ENCODE assay signal across 8 cellular contexts in the genomic region with DNA sequence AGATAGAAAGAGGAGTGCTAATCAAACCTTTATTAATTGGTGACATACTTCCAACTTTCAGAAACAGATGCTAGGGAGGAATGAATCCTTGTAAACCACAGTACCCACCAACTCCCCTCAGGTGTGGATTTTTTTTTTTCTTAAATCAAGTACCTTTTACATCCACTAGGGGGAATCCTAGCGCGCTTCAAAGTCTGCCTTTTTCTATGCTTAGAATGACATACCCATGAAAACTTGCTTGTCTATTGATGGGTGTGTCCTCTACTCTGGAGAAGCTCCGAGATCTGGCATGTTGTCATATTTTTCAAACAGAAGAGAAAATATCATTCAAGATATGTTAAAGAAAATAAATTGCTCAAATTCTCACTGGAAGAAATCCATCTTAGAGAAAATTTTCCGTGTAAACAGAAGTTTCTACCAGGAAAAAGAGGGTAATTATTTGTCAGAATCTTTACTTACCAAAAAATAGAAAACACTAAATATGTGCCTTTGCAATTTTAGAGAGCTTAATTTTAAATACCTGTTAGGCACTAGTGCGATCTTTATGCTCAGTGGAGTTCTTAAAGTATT. TPM values are rescaled to one million over a fixed set of nuclear protein-coding genes. Genes with fewer than 3 reads are reported as not detected.
DNase-seq lines count a peak whose midpoint lies in the region; ATAC-seq and TF ChIP-seq lines count a peak whose summit lies in the region.

No MANE protein-coding gene starts in this region.

- H3K4me3 ChIP-seq in ascending aorta (no peak overlapping the region), right atrium auricular region (no peak overlapping the region), spleen (no peak overlapping the region)

- ATAC-seq in HG02973 (IDR thresholded peaks at IDR 0.05; ENCODE audit: unreplicated experiment) = peak; percentile 76
- no peak for ATAC-seq in HG02840 (IDR thresholded peaks at IDR 0.05; ENCODE audit: low FRiP score, unreplicated experiment)

- WGBS in spleen, 5 donors = 34 to 38% (median 36%) methylated on average over 5 of the region's 5 CpGs

- no peaks in the 10 kb centered on the region for H3K27me3 ChIP-seq in ascending aorta
- H3K27me3 ChIP-seq in right atrium auricular region = no peaks in the 10 kb centered on the region
- H3K27me3 ChIP-seq in spleen (replicated peaks in 1 of 7) = no peaks in the 10 kb centered on the region

- intact Hi-C loops in ascending aorta (cut with DNase I) = loop anchor here (2.0 kb wide), 1 partner anchor 398 kb away; no protein-coding TSS in a partner anchor
- intact Hi-C loops in spleen (cut with DNase I; ENCODE audit: low total_unique reads) = loop anchor here (2.0 to 10.0 kb wide), 2 partner anchors 300 to 398 kb away; no protein-coding TSS in a partner anchor

- TF ChIP-seq CTCF in ascending aorta (IDR thresholded peaks at IDR 0.05) (peak; percentile 34 to 78 (median 73)), right atrium auricular region (IDR thresholded peaks at IDR 0.05) (peak; percentile 65 to 90), spleen (IDR thresholded peaks at IDR 0.05 in 8 of 11, conservative IDR thresholded peaks at IDR 0.05 in 3 of 11) (peak; percentile 39 to 80 (median 70))

- DNase-seq in stimulated activated CD4-positive, alpha-beta T cell treated with anti-CD3 and anti-CD28 coated beads, Interleukin-15, amount 100 ng/mL, for 24 hours = peak; percentile 33
- DNase-seq in stimulated activated CD4-positive, alpha-beta T cell treated with anti-CD3 and anti-CD28 coated beads, Interleukin-4, amount 100 ng/mL, for 1 hour = no peak
- DNase-seq in NCI-H748 (lab: John Stamatoyannopoulos, UW; ENCODE audit: unreplicated experiment) (peak; percentile 58), ascending aorta (ENCODE audit: low spot score in 2 of 2) (no peak), right atrium auricular region (ENCODE audit: low spot score) (no peak), spleen (no peak)

- H3K27ac ChIP-seq in ascending aorta = no peak overlapping the region
- H3K27ac ChIP-seq in right atrium auricular region = no peak overlapping the region
- no peak overlapping the region for H3K27ac ChIP-seq in spleen

- H3K9me3 ChIP-seq in ascending aorta (no peaks in the 10 kb centered on the region), right atrium auricular region (no peaks in the 10 kb centered on the region), spleen (peaks cover 0 to 5% (median 0%) of the 10 kb centered on the region in 8 donors)

- H3K36me3 ChIP-seq in ascending aorta = no peaks in the 10 kb centered on the region
- no peaks in the 10 kb centered on the region for H3K36me3 ChIP-seq in right atrium auricular region
- H3K36me3 ChIP-seq in spleen = no peaks in the 10 kb centered on the region

- no peak for TF ChIP-seq POLR2A in spleen (IDR thresholded peaks at IDR 0.05)

- no peaks in the 10 kb centered on the region for H3K4me1 ChIP-seq in ascending aorta
- no peaks in the 10 kb centered on the region for H3K4me1 ChIP-seq in right atrium auricular region
- peaks cover 0 to 13% (median 4%) of the 10 kb centered on the region in 6 donors for H3K4me1 ChIP-seq in spleen

RNA-seq across cellular contexts. Expression of gene PLXNC1, which starts 14.1 kb away (rescaled TPM):
- total RNA-seq in ascending aorta (1.8 TPM), right atrium auricular region (1 to 10 TPM; 2.0 to 3.0 TPM), spleen (100 to 1,000 TPM in 3 of 7 donors, 10 to 100 TPM in 4; 47.3 to 138 (median 82.8) TPM)
- polyA plus RNA-seq in spleen = 10 to 100 TPM in 1 of 3 donors, 1 to 10 TPM in 2; 6.8 to 11.7 (median 8.5) TPM

Comparison
In these comparisons a context has a peak if more than half of its experiments do, and no peak if none do; other contexts are left out.
1. DNase-seq: peak in stimulated activated CD4-positive, alpha-beta T cell treated with anti-CD3 and anti-CD28 coated beads, Interleukin-15, amount 100 ng/mL, for 24 hours (single experiment) and NCI-H748 (single experiment); none in stimulated activated CD4-positive, alpha-beta T cell treated with anti-CD3 and anti-CD28 coated beads, Interleukin-4, amount 100 ng/mL, for 1 hour (single experiment), ascending aorta (0 of 2), right atrium auricular region (single experiment) and spleen (single experiment).
2. RNA of gene PLXNC1, which starts 14.1 kb away (total RNA-seq): 47.3 to 138 TPM in spleen; 2.0 to 3.0 TPM in right atrium auricular region and 1.8 TPM in ascending aorta (single experiment); every median in the first group is over 10 times any median in the second.
3. Peak in every context shown above with its lines, with median percentiles within 50 percentile points of each other: CTCF ChIP-seq.